In the genomic region with DNA sequence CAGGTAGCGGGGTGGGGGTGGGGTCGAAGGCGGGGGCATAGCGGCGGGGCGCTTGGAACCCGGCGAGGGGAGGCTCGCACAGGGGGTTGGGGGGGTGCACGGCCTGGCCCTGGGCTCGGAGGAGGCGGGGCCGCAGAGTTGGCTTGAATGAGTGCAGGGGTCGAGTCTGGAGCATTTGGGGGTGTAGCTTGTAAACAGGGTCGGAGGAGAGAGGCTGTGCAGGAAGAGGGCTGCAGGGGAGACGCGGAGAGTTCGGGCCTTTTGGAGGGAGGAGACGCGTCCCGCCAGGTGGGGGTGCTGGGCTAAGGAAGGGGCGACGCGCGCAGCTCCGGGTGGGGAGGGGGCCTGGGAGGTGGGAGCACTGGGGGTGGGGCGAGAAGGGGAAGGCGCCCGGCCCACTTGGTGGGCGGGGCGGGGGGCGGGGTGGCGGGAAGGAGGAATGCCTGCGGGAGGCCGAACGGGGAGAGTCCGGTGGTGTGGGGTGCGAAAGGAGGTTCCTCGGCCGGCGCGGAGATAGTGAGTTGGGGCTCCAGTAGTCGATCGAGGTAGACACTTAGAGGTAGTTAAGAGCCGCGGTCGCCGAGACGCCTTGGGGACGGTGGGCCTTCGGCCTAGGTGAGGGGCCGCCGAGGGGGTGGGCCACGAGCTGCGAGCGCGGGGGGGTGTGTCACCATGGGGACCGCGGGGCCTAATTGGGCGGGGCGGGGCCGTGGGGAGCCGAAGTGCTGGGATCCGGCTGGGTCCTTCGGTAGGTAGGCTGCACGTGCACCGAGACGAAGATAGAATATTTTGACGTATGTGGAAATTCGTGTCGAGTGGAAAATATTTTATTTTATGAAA, we compare ENCODE assay signal across 8 cellular contexts. TPM values are rescaled to one million over a fixed set of nuclear protein-coding genes. Genes with fewer than 3 reads are reported as not detected.
DNase-seq lines count a peak whose midpoint lies in the region; ATAC-seq and TF ChIP-seq lines count a peak whose summit lies in the region.

No MANE protein-coding gene starts in this region.

- CTCF ChIA-PET in naive thymus-derived CD4-positive, alpha-beta T cell (lab: Charles Lee), result interaction anchor here (0.7 kb wide), 1 partner anchor 16 kb away, joined by 4 read pairs; no protein-coding TSS in a partner anchor

- H3K9me3 Mint-ChIP-seq in naive thymus-derived CD4-positive, alpha-beta T cell, result no peaks in the 10 kb centered on the region
- H3K9me3 Mint-ChIP-seq in stimulated activated memory B cell treated with anti-CD40 and anti-IgM and Interleukin-4, amounts not matched to agents 10 μg/mL and 1 μg/mL and 100 μg/mL, for 72 hours, result no peaks in the 10 kb centered on the region

- no peaks in the 10 kb centered on the region for H3K36me3 ChIP-seq in esophagus squamous epithelium
- H3K36me3 ChIP-seq in naive thymus-derived CD4-positive, alpha-beta T cell (ENCODE audit: control insufficient read depth in 2 of 3, insufficient read depth in 3 of 3, low read length in 3 of 3), result no peaks in the 10 kb centered on the region

- H3K36me3 Mint-ChIP-seq in naive thymus-derived CD4-positive, alpha-beta T cell, result peaks cover 0 to 10% (median 5%) of the 10 kb centered on the region in 5 donors
- peaks cover 19% of the 10 kb centered on the region for H3K36me3 Mint-ChIP-seq in stimulated activated memory B cell treated with anti-CD40 and anti-IgM and Interleukin-4, amounts not matched to agents 10 μg/mL and 1 μg/mL and 100 μg/mL, for 72 hours

- no peaks in the 10 kb centered on the region for H3K9me3 ChIP-seq in esophagus squamous epithelium
- no peaks in the 10 kb centered on the region for H3K9me3 ChIP-seq in naive thymus-derived CD4-positive, alpha-beta T cell (ENCODE audit: control insufficient read depth in 2 of 3, low read length in 3 of 3)

- peaks cover 7 to 40% (median 24%) of the 10 kb centered on the region in 7 donors for H3K4me1 Mint-ChIP-seq in naive thymus-derived CD4-positive, alpha-beta T cell
- H3K4me1 Mint-ChIP-seq in stimulated activated memory B cell treated with anti-CD40 and anti-IgM and Interleukin-4, amounts not matched to agents 10 μg/mL and 1 μg/mL and 100 μg/mL, for 72 hours, result peaks cover 26% of the 10 kb centered on the region

- H3K27ac ChIP-seq in esophagus squamous epithelium, result peak overlapping the region; percentile 88 to 95 (median 94)
- peak overlapping the region; percentile 94 for H3K27ac ChIP-seq in naive thymus-derived CD4-positive, alpha-beta T cell (ENCODE audit: low read depth, low read length)

- TF ChIP-seq CTCF in esophagus squamous epithelium (IDR thresholded peaks at IDR 0.05), result no peak

- peak; percentile 23 for ATAC-seq in GM21390 (IDR thresholded peaks at IDR 0.05; ENCODE audit: unreplicated experiment)
- ATAC-seq in naive thymus-derived CD4-positive, alpha-beta T cell, result peak; percentile 42
- ATAC-seq in stimulated activated memory B cell treated with anti-CD40 and anti-IgM and Interleukin-4, amounts not matched to agents 10 μg/mL and 1 μg/mL and 100 μg/mL, for 72 hours, result peak; percentile 57

- peak overlapping the region; percentile 71 to 93 (median 84) for H3K4me3 ChIP-seq in esophagus squamous epithelium
- H3K4me3 ChIP-seq in naive thymus-derived CD4-positive, alpha-beta T cell (ENCODE audit: low read length), result peak overlapping the region; percentile 97

- 0% methylated on average over 16 to 32 of the region's 71 CpGs for WGBS in esophagus squamous epithelium, 2 donors

- intact Hi-C loops in esophagus squamous epithelium (cut with DNase I), result loop anchor here (10.0 kb wide), 1 partner anchor 121 kb away; the partner anchor contains the start of gene FBXO11
- intact Hi-C loops in naive thymus-derived CD4-positive, alpha-beta T cell (cut with micrococcal nuclease), result loop anchor here (1.0 to 10.0 kb wide), 8 partner anchors 15 to 869 kb away; partner anchors contain the start of genes FBXO11 (in 2 of the 2) and MCFD2 (in 1 of the 2)

- DNase-seq in COR-L47 (lab: John Stamatoyannopoulos, UW) (peak; percentile 86), HUDEP-2 (lab: John Stamatoyannopoulos, UW; ENCODE audit: unreplicated experiment in 76 of 76) (peak in 63 of 76 experiments; percentile 4 to 85 (median 61)), OCI-M1 (lab: John Stamatoyannopoulos, UW) (peak; percentile 84), esophagus squamous epithelium (lab: John Stamatoyannopoulos, UW) (peak; percentile 14)
- DNase-seq in activated T-cell treated with anti-CD3 and anti-CD28 coated beads, Interleukin-2, amount 50 U/mL, for 48 hours, result peak; percentile 75 to 76
- DNase-seq in naive thymus-derived CD4-positive, alpha-beta T cell, result peak; percentile 37 to 77 (median 64)

- H3K4me3 Mint-ChIP-seq in naive thymus-derived CD4-positive, alpha-beta T cell, result peak overlapping the region; percentile 70 to 97 (median 90)
- H3K4me3 Mint-ChIP-seq in stimulated activated memory B cell treated with anti-CD40 and anti-IgM and Interleukin-4, amounts not matched to agents 10 μg/mL and 1 μg/mL and 100 μg/mL, for 72 hours, result peak overlapping the region; percentile 95

- peak overlapping the region; percentile 62 to 93 (median 87) for H3K27ac Mint-ChIP-seq in naive thymus-derived CD4-positive, alpha-beta T cell
- peak overlapping the region; percentile 90 for H3K27ac Mint-ChIP-seq in stimulated activated memory B cell treated with anti-CD40 and anti-IgM and Interleukin-4, amounts not matched to agents 10 μg/mL and 1 μg/mL and 100 μg/mL, for 72 hours

- H3K27me3 Mint-ChIP-seq in naive thymus-derived CD4-positive, alpha-beta T cell, result no peaks in the 10 kb centered on the region
- no peaks in the 10 kb centered on the region for H3K27me3 Mint-ChIP-seq in stimulated activated memory B cell treated with anti-CD40 and anti-IgM and Interleukin-4, amounts not matched to agents 10 μg/mL and 1 μg/mL and 100 μg/mL, for 72 hours

- H3K27me3 ChIP-seq in esophagus squamous epithelium, result no peaks in the 10 kb centered on the region
- H3K27me3 ChIP-seq in naive thymus-derived CD4-positive, alpha-beta T cell (ENCODE audit: control insufficient read depth in 2 of 2, insufficient read depth in 2 of 2, low read length in 2 of 2), result no peaks in the 10 kb centered on the region

- no peak for TF ChIP-seq POLR2A in esophagus squamous epithelium (IDR thresholded peaks at IDR 0.05)

- peaks cover 6 to 37% (median 16%) of the 10 kb centered on the region in 3 donors for H3K4me1 ChIP-seq in esophagus squamous epithelium
- peaks cover 5 to 8% of the 10 kb centered on the region in 2 donors for H3K4me1 ChIP-seq in naive thymus-derived CD4-positive, alpha-beta T cell (ENCODE audit: control insufficient read depth in 2 of 2, insufficient read depth in 2 of 2, low read length in 2 of 2)

- POLR2A ChIA-PET in naive thymus-derived CD4-positive, alpha-beta T cell (lab: Charles Lee), result interaction anchor here (0.8 to 1.3 kb wide), 4 partner anchors 14 to 381 kb away, joined by 3 to 6 read pairs (median 4); partner anchors contain the start of gene MSH2

RNA-seq across cellular contexts. Expression of gene MSH6, which starts 0.8 kb away (rescaled TPM):
- 10 to 100 TPM; 22.7 to 29.5 (median 25.4) TPM for total RNA-seq in esophagus squamous epithelium
- 10 to 100 TPM; 20.5 to 82.3 (median 41.8) TPM for total RNA-seq in naive thymus-derived CD4-positive, alpha-beta T cell
- 10 to 100 TPM; 25.6 to 29.9 TPM for polyA plus RNA-seq in naive thymus-derived CD4-positive, alpha-beta T cell

Comparison
In these comparisons a context has a peak if more than half of its experiments do, and no peak if none do; other contexts are left out.
1. Peak in every context shown above with its lines: DNase-seq, ATAC-seq, H3K4me3 ChIP-seq and H3K27ac ChIP-seq.
2. DNase-seq: peak in every context shown above with its lines; median percentile 86 in COR-L47; 84 in OCI-M1; 76 in activated T-cell treated with anti-CD3 and anti-CD28 coated beads, Interleukin-2, amount 50 U/mL, for 48 hours; 64 in naive thymus-derived CD4-positive, alpha-beta T cell; 61 in HUDEP-2; 14 in esophagus squamous epithelium.